In genomic region chr1:23330846-23331245, GRCh38 we compare ENCODE assay signal across 1 cellular context.
TF ChIP-seq lines count a peak whose summit lies in the region.

No MANE protein-coding gene starts in this region.

TF ChIP-seq in K562, 482 proteins besides CTCF, POLR2A, EP300 and RAD21:
- TF ChIP-seq USF2 (CRISPR knock-in tag; IDR thresholded peaks at IDR 0.05), result no peak
- TF ChIP-seq, protein P1, sequence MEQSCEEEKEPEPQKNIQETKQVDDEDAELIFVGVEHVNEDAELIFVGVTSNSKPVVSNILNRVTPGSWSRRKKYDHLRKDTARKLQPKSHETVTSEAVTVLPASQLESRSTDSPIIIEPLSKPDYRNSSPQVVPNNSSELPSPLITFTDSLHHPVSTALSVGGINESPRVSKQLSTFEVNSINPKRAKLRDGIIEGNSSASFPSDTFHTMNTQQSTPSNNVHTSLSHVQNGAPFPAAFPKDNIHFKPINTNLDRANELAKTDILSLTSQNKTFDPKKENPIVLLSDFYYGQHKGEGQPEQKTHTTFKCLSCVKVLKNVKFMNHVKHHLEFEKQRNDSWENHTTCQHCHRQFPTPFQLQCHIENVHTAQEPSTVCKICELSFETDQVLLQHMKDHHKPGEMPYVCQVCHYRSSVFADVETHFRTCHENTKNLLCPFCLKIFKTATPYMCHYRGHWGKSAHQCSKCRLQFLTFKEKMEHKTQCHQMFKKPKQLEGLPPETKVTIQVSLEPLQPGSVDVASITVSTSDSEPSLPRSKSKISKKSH (CRISPR knock-in tag; IDR thresholded peaks at IDR 0.05), result 0 out of 2 replicates have a peak, but pooled peaks have one; percentile 16
- peak; percentile 18; the same call in 1 of the 2 replicates for TF ChIP-seq POLR2H (tag; IDR thresholded peaks at IDR 0.05; ENCODE audit: low read depth)
- no peak for TF ChIP-seq KHSRP (IDR thresholded peaks at IDR 0.05)
- TF ChIP-seq SRSF1 (IDR thresholded peaks at IDR 0.05; ENCODE audit: low read depth, low read length), result no peak
- TF ChIP-seq DIDO1 (tag; IDR thresholded peaks at IDR 0.05; ENCODE audit: low read depth), result no peak
- TF ChIP-seq SETDB1 (IDR thresholded peaks at IDR 0.05; ENCODE audit: low read length), result no peak
- no peak for TF ChIP-seq NONO (IDR thresholded peaks at IDR 0.05; ENCODE audit: low read depth in 2 of 2, low read length in 1 of 2)
- TF ChIP-seq TBP (optimal IDR thresholded peaks at IDR 0.05; ENCODE audit: low read depth, low read length), result no peak
- TF ChIP-seq, protein P2, sequence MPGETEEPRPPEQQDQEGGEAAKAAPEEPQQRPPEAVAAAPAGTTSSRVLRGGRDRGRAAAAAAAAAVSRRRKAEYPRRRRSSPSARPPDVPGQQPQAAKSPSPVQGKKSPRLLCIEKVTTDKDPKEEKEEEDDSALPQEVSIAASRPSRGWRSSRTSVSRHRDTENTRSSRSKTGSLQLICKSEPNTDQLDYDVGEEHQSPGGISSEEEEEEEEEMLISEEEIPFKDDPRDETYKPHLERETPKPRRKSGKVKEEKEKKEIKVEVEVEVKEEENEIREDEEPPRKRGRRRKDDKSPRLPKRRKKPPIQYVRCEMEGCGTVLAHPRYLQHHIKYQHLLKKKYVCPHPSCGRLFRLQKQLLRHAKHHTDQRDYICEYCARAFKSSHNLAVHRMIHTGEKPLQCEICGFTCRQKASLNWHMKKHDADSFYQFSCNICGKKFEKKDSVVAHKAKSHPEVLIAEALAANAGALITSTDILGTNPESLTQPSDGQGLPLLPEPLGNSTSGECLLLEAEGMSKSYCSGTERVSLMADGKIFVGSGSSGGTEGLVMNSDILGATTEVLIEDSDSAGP (CRISPR knock-in tag; IDR thresholded peaks at IDR 0.05), result no peak
- TF ChIP-seq, protein P3, sequence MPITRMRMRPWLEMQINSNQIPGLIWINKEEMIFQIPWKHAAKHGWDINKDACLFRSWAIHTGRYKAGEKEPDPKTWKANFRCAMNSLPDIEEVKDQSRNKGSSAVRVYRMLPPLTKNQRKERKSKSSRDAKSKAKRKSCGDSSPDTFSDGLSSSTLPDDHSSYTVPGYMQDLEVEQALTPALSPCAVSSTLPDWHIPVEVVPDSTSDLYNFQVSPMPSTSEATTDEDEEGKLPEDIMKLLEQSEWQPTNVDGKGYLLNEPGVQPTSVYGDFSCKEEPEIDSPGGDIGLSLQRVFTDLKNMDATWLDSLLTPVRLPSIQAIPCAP (CRISPR knock-in tag; IDR thresholded peaks at IDR 0.05; ENCODE audit: borderline replicate concordance), result no peak
